Comparison of ENCODE assay signal across 8 cellular contexts in genomic region chr16:84618428-84619102, GRCh38. TPM values are rescaled to one million over a fixed set of nuclear protein-coding genes. Genes with fewer than 3 reads are reported as not detected.
DNase-seq lines count a peak whose midpoint lies in the region; ATAC-seq and TF ChIP-seq lines count a peak whose summit lies in the region.

No MANE protein-coding gene starts in this region.

- no peak for TF ChIP-seq EP300 in upper lobe of left lung (IDR thresholded peaks at IDR 0.05)

- DNase-seq in G401 (ENCODE audit: low spot score) (peak; percentile 64), MG63 (peak; percentile 88), brain microvascular endothelial cell (peak; percentile 94), left kidney (ENCODE audit: low read depth, low spot score) (peak; percentile 75), upper lobe of left lung (no peak)
- DNase-seq in stimulated activated CD4-positive, alpha-beta T cell treated with anti-CD3 and anti-CD28 coated beads, Interleukin-4, amount 100 ng/mL, for 4 hours: no peak

- WGBS in upper lobe of left lung, 2 donors: 23 to 28% methylated on average over 8 to 9 of the region's 9 CpGs

- H3K27ac ChIP-seq in brain microvascular endothelial cell: peak overlapping the region; percentile 58
- H3K27ac ChIP-seq in upper lobe of left lung: peak overlapping the region in 2 of 4 donors; percentile 58 to 87

- H3K9me3 ChIP-seq in MG63 (no peaks in the 10 kb centered on the region), upper lobe of left lung (no peaks in the 10 kb centered on the region)

- H3K4me3 ChIP-seq in MG63 (peak overlapping the region; percentile 13), brain microvascular endothelial cell (ENCODE audit: low read depth, low read length) (peak overlapping the region; percentile 9), upper lobe of left lung (peak overlapping the region in 3 of 4 donors; percentile 72 to 77 (median 77))

- TF ChIP-seq POLR2A in upper lobe of left lung (IDR thresholded peaks at IDR 0.05): no peak

- H3K36me3 ChIP-seq in MG63: peaks cover 17% of the 10 kb centered on the region
- peaks cover 16% of the 10 kb centered on the region for H3K36me3 ChIP-seq in brain microvascular endothelial cell (replicated peaks)
- no peaks in the 10 kb centered on the region for H3K36me3 ChIP-seq in upper lobe of left lung

- in situ Hi-C loops in G401 (cut with HindIII; ENCODE audit: low sequenced_read_pairs) (no loop called here), brain microvascular endothelial cell (cut with HindIII; ENCODE audit: low pct_ligation_motif_present, low sequenced_read_pairs) (loop anchor here (25.0 kb wide), 1 partner anchor 119 kb away; no protein-coding TSS in a partner anchor)

- peaks cover 31 to 53% (median 37%) of the 10 kb centered on the region in 4 donors for H3K4me1 ChIP-seq in upper lobe of left lung

- peak; percentile 28 for TF ChIP-seq CTCF in brain microvascular endothelial cell (IDR thresholded peaks at IDR 0.05; ENCODE audit: low read depth, low read length, missing control alignments)
- TF ChIP-seq CTCF in upper lobe of left lung (IDR thresholded peaks at IDR 0.05): no peak

- ATAC-seq in upper lobe of left lung (ENCODE audit: low FRiP score in 2 of 2) (peak in 1 of 2 donors; percentile 58), HG02798 (IDR thresholded peaks at IDR 0.05; ENCODE audit: poor library complexity, unreplicated experiment) (no peak), HG02678 (IDR thresholded peaks at IDR 0.05; ENCODE audit: unreplicated experiment) (no peak)

- H3K27me3 ChIP-seq in MG63: no peaks in the 10 kb centered on the region
- no peaks in the 10 kb centered on the region for H3K27me3 ChIP-seq in brain microvascular endothelial cell (replicated peaks)
- H3K27me3 ChIP-seq in upper lobe of left lung: no peaks in the 10 kb centered on the region

RNA-seq across cellular contexts. Expression of gene COTL1, which starts 0.7 kb away (rescaled TPM):
- total RNA-seq in G401 (2014; rRNA removed; shearing (Covaris generic)): 69.0 and 79.9 TPM in 2 replicates
- total RNA-seq in MG63 (2014; rRNA removed; shearing (Covaris generic); ENCODE audit: low replicate concordance): 172 and 175 TPM in 2 replicates
- 100 to 1,000 TPM in 2 of 6 donors, 10 to 100 TPM in 4; 31.6 to 256 (median 75.6) TPM for total RNA-seq in upper lobe of left lung

RNA-seq across cellular contexts. Expression of gene KLHL36, which starts 29.7 kb away (rescaled TPM):
- total RNA-seq in G401 (2014; rRNA removed; shearing (Covaris generic)): 29.7 and 35.2 TPM in 2 replicates
- total RNA-seq in MG63 (2014; rRNA removed; shearing (Covaris generic); ENCODE audit: low replicate concordance): 18.4 and 20.5 TPM in 2 replicates
- total RNA-seq in upper lobe of left lung: 10 to 100 TPM; 44.1 to 92.2 (median 54.2) TPM

Comparison
In these comparisons a context has a peak if more than half of its experiments do, and no peak if none do; other contexts are left out.
1. DNase-seq: peak in G401 (single experiment), MG63 (single experiment), brain microvascular endothelial cell (single experiment) and left kidney (single experiment); none in upper lobe of left lung (0 of 2) and stimulated activated CD4-positive, alpha-beta T cell treated with anti-CD3 and anti-CD28 coated beads, Interleukin-4, amount 100 ng/mL, for 4 hours (0 of 2).
2. H3K4me3 ChIP-seq: peak in every context shown above with its lines; median percentile 77 in upper lobe of left lung; 13 in MG63; 9 in brain microvascular endothelial cell.